Comparison of ENCODE assay signal across 14 cellular contexts in genomic region chr7:120991133-120991532, GRCh38. TPM values are rescaled to one million over a fixed set of nuclear protein-coding genes. Genes with fewer than 3 reads are reported as not detected.
DNase-seq lines count a peak whose midpoint lies in the region; ATAC-seq, FAIRE-seq and TF ChIP-seq lines count a peak whose summit lies in the region.
"Had no signal": no experiment of that assay in that cellular context is flagged by ENCODE, and none has a peak within 500 bp of the region (broad histone marks: within the 10 kb centered on the region; RNA-seq: fewer than 3 reads in every experiment).

No MANE protein-coding gene starts in this region.

- CTCF ChIA-PET in PC-3 (lab: Charles Lee), result no interaction called here
- CTCF ChIA-PET in CD4-positive, alpha-beta T cell (lab: Charles Lee), result no interaction called here

- BruUV-seq in PC-3 (replicated peaks; lab: Mats Ljungman, UMichigan), result no TSS peak

- 57% methylated on average over 1 of the region's 1 CpG for WGBS in suprapubic skin

- peaks cover 64% of the 10 kb centered on the region for H3K27me3 Mint-ChIP-seq in CD4-positive, alpha-beta T cell

- no peaks in the 10 kb centered on the region for H3K79me2 ChIP-seq in PC-3 (ENCODE audit: low read length)

- H3K4me2 ChIP-seq in PC-3 (ENCODE audit: low read length), result peak overlapping the region; percentile 95

- no peaks in the 10 kb centered on the region for H3K36me3 Mint-ChIP-seq in CD4-positive, alpha-beta T cell (ENCODE audit: low read depth)

- POLR2A ChIA-PET in PC-3 (lab: Charles Lee; ENCODE audit: unreplicated experiment), result no interaction called here
- POLR2A ChIA-PET in CD4-positive, alpha-beta T cell (lab: Charles Lee), result interaction anchor here (0.7 kb wide), 1 partner anchor 40 kb away, joined by 3 read pairs; no protein-coding TSS in a partner anchor

- TF ChIP-seq CTCF in PC-3 (conservative IDR thresholded peaks at IDR 0.05; ENCODE audit: low read depth, low read length) (no peak), kidney (IDR thresholded peaks at IDR 0.05; ENCODE audit: borderline replicate concordance, extremely low read depth, insufficient read depth) (no peak), suprapubic skin (IDR thresholded peaks at IDR 0.05) (no peak)
- no peak for TF ChIP-seq CTCF in CD4-positive, alpha-beta T cell (IDR thresholded peaks at IDR 0.05)

- H3K9me2 ChIP-seq in PC-3 (replicated peaks; ENCODE audit: low read length), result no peaks in the 10 kb centered on the region

- peaks cover 44% of the 10 kb centered on the region for H3K4me1 ChIP-seq in PC-3 (ENCODE audit: insufficient read depth, low read length)
- peaks cover 3 to 5% of the 10 kb centered on the region in 2 donors for H3K4me1 ChIP-seq in kidney (ENCODE audit: control insufficient read depth in 1 of 2, insufficient read depth in 1 of 2, low read depth in 1 of 2, low read length in 2 of 2)
- peaks cover 13% of the 10 kb centered on the region for H3K4me1 ChIP-seq in suprapubic skin

- ATAC-seq in GM19035 (IDR thresholded peaks at IDR 0.05; ENCODE audit: unreplicated experiment) (peak; percentile 36), PC-3 (no peak), HG03442 (IDR thresholded peaks at IDR 0.05; ENCODE audit: unreplicated experiment) (no peak)
- no peak for ATAC-seq in CD4-positive, alpha-beta T cell (ENCODE audit: poor library complexity)

- H3K9ac ChIP-seq in PC-3 (ENCODE audit: low read length), result no peak overlapping the region; the same call in 1 of the 2 replicates
- peak overlapping the region in 1 of 2 donors; percentile 37 for H3K9ac ChIP-seq in kidney (ENCODE audit: low read length in 2 of 2)

- H3K4me3 Mint-ChIP-seq in CD4-positive, alpha-beta T cell, result no peak overlapping the region
- H3K4me3 Mint-ChIP-seq: endodermal cell had no signal

- no peak overlapping the region for H3K27ac Mint-ChIP-seq in CD4-positive, alpha-beta T cell
- H3K27ac Mint-ChIP-seq: endodermal cell had no signal

- H3K36me3 ChIP-seq in PC-3 (ENCODE audit: low read depth, low read length) (no peaks in the 10 kb centered on the region; the same call in 1 of the 2 replicates), kidney (ENCODE audit: control insufficient read depth in 1 of 2, insufficient read depth in 2 of 2, low read length in 2 of 2) (no peaks in the 10 kb centered on the region), suprapubic skin (no peaks in the 10 kb centered on the region)

- H4K20me1 ChIP-seq in PC-3 (ENCODE audit: low read length), result no peaks in the 10 kb centered on the region

- peaks cover 44% of the 10 kb centered on the region for H3K4me1 Mint-ChIP-seq in CD4-positive, alpha-beta T cell (ENCODE audit: low read depth)

- intact Hi-C loops in PC-3 (cut with micrococcal nuclease), result no loop called here
- intact Hi-C loops in kidney (cut with DNase I), result loop anchor here (5.0 kb wide), 1 partner anchor 91 kb away; no protein-coding TSS in a partner anchor
- intact Hi-C loops in CD4-positive, alpha-beta T cell (cut with DNase I, micrococcal nuclease), result no loop called here

- peak overlapping the region; percentile 28; the same call in 1 of the 2 replicates for H3K27ac ChIP-seq in PC-3 (ENCODE audit: low read length)
- H3K27ac ChIP-seq in kidney (ENCODE audit: low read depth in 2 of 2, low read length in 2 of 2), result peak overlapping the region in 1 of 2 donors; percentile 52
- peak overlapping the region; percentile 4 for H3K27ac ChIP-seq in suprapubic skin
- no peak overlapping the region for H3K27ac ChIP-seq in CD4-positive, alpha-beta T cell (ENCODE audit: low read depth, low read length)

- H3K27me3 ChIP-seq in PC-3 (ENCODE audit: low read length), result no peaks in the 10 kb centered on the region
- peaks cover 11% of the 10 kb centered on the region for H3K27me3 ChIP-seq in suprapubic skin
- H3K27me3 ChIP-seq in CD4-positive, alpha-beta T cell (ENCODE audit: control insufficient read depth, insufficient read depth, low read length), result peaks cover 51% of the 10 kb centered on the region

- H3K4me3 ChIP-seq in PC-3 (ENCODE audit: low read length) (peak overlapping the region; percentile 51), kidney (ENCODE audit: low read length in 2 of 2) (peak overlapping the region; percentile 39 to 58), suprapubic skin (peak overlapping the region; percentile 50)

- H3K9me3 ChIP-seq in PC-3 (ENCODE audit: low read length) (no peaks in the 10 kb centered on the region), kidney (ENCODE audit: control insufficient read depth in 1 of 2, low read length in 2 of 2) (no peaks in the 10 kb centered on the region), suprapubic skin (no peaks in the 10 kb centered on the region)
- H3K9me3 ChIP-seq in CD4-positive, alpha-beta T cell (ENCODE audit: control insufficient read depth, low read length), result no peaks in the 10 kb centered on the region

- no peaks in the 10 kb centered on the region for H3K9me3 Mint-ChIP-seq in CD4-positive, alpha-beta T cell
- H3K9me3 Mint-ChIP-seq: endodermal cell had no signal

- DNase-seq in PC-3 (no peak), kidney (no peak), suprapubic skin (ENCODE audit: low spot score in 2 of 2) (no peak), iPS-NIHi11 (ENCODE audit: low spot score) (no peak)
- no peak for DNase-seq in activated CD4-positive, alpha-beta T cell treated with anti-CD3 and anti-CD28 coated beads for 1 hour
- DNase-seq in CD4-positive, alpha-beta T cell, result no peak
- DNase-seq: activated CD8-positive, alpha-beta memory T cell treated with anti-CD3 and anti-CD28 coated beads for 24 hours; endodermal cell; NCI-H146; occipital lobe had no signal

- TF ChIP-seq POLR2A in suprapubic skin (IDR thresholded peaks at IDR 0.05), result no peak

- no peaks in the 10 kb centered on the region for H3F3A ChIP-seq in PC-3 (ENCODE audit: low read length, unreplicated experiment)

- no peak for TF ChIP-seq EP300 in suprapubic skin (IDR thresholded peaks at IDR 0.05)

- FAIRE-seq in kidney (lab: Jason Lieb, UNC), result peak; percentile 50
- FAIRE-seq: D721Med had no signal

- peak overlapping the region; percentile 69 for H2AFZ ChIP-seq in PC-3 (ENCODE audit: low read length)

RNA-seq across cellular contexts. Expression of gene CPED1, which starts 2.6 kb away (rescaled TPM):
- total RNA-seq in PC-3 (2014; rRNA removed) (1.8 and 2.2 TPM in 2 replicates), kidney (16.9 TPM), suprapubic skin (1 to 10 TPM; 1.3 to 5.6 (median 3.6) TPM)
- polyA plus RNA-seq in kidney (ENCODE audit: insufficient read depth, low read depth, low replicate concordance), result 2.9 TPM
- total RNA-seq in CD4-positive, alpha-beta T cell, result under 1 TPM; 0.08 to 0.19 TPM
- total RNA-seq: T-helper 1 cell treated with Interleukin-12 subunit alpha and Interleukin-12 subunit beta and Interleukin-4 antibody, amounts not matched to agents 30 ng/mL and 1 ng/mL, for 36 hours had no signal

RNA-seq across cellular contexts. Expression of gene ING3, which starts 40.6 kb away (rescaled TPM):
- total RNA-seq in PC-3 (2014; rRNA removed) (12.4 and 12.8 TPM in 2 replicates), kidney (20.8 TPM), suprapubic skin (10 to 100 TPM; 12.6 to 17.8 (median 16.2) TPM)
- 5.2 TPM for polyA plus RNA-seq in kidney (ENCODE audit: insufficient read depth, low read depth, low replicate concordance)
- 10 to 100 TPM; 37.9 to 39.3 TPM for total RNA-seq in CD4-positive, alpha-beta T cell
